Comparison of ENCODE assay signal across 24 cellular contexts in genomic region chr2:208725280-208725679, GRCh38.
A peak's percentile ranks its signal among the peaks of the same experiment; 100 is the strongest.
DNase-seq lines count a peak whose midpoint lies in the region; ATAC-seq and TF ChIP-seq lines count a peak whose summit lies in the region.
"Had no signal": no experiment of that assay in that cellular context is flagged by ENCODE, and none has a peak within 500 bp of the region (broad histone marks: within the 10 kb centered on the region; RNA-seq: fewer than 3 reads in every experiment).

No MANE protein-coding gene starts in this region.

- H3K27ac Mint-ChIP-seq in GM23338, result no peak overlapping the region
- no peak overlapping the region for H3K27ac Mint-ChIP-seq in activated CD4-positive, alpha-beta T cell treated with anti-CD3 and anti-CD28 coated beads, Interleukin-2, amount 10 ng/mL, durations not matched to agents 24 days and 14 days
- H3K27ac Mint-ChIP-seq: CD14-positive monocyte; CD4-positive, alpha-beta memory T cell; CD4-positive, CD25-positive, alpha-beta regulatory T cell; CD8-positive, alpha-beta memory T cell had no signal

- no peak overlapping the region for H3K4me2 ChIP-seq in GM23338
- H3K4me2 ChIP-seq in PC-9, result no peak overlapping the region
- H3K4me2 ChIP-seq: BLaER1 had no signal

- peak; percentile 28 to 48 for DNase-seq in NCI-H524 (lab: John Stamatoyannopoulos, UW)
- DNase-seq in NCI-H524 treated with DMSO at 0.1 percent for 48 hours (lab: John Stamatoyannopoulos, UW), result no peak
- DNase-seq in GM23338 (ENCODE audit: low spot score), result no peak
- DNase-seq in PC-9, result no peak
- DNase-seq in posterior vena cava (ENCODE audit: low spot score), result no peak
- no peak for DNase-seq in activated CD4-positive, alpha-beta T cell treated with anti-CD3 and anti-CD28 coated beads, Interleukin-2, amount 10 ng/mL, durations not matched to agents 24 days and 14 days
- DNase-seq: 8988T; ACHN; BE2C; C1 segment of cervical spinal cord; CD4-positive, alpha-beta memory T cell; CD4-positive, CD25-positive, alpha-beta regulatory T cell; CD8-positive, alpha-beta memory T cell; COR-L47; DMS 273 treated with DMSO at 0.1 percent for 48 hours; DMS153; DMS53; DMS79; DND-41; EL; GDM1 had no signal

- H3K4me3 ChIP-seq in GM23338 (no peak overlapping the region), PC-9 (no peak overlapping the region)
- H3K4me3 ChIP-seq: BLaER1, GM12878 had no signal

- no peaks in the 10 kb centered on the region for H3K9me3 Mint-ChIP-seq in GM23338
- H3K9me3 Mint-ChIP-seq in activated CD4-positive, alpha-beta T cell treated with anti-CD3 and anti-CD28 coated beads, Interleukin-2, amount 10 ng/mL, durations not matched to agents 24 days and 14 days, result no peaks in the 10 kb centered on the region
- H3K9me3 Mint-ChIP-seq: CD14-positive monocyte had no signal

- no peak for TF ChIP-seq CTCF in GM23338 (conservative IDR thresholded peaks at IDR 0.05; ENCODE audit: low read depth in 2 of 2)
- no peak for TF ChIP-seq CTCF in PC-9 (conservative IDR thresholded peaks at IDR 0.05)

- H3K36me3 Mint-ChIP-seq in GM23338 (ENCODE audit: low read depth), result no peaks in the 10 kb centered on the region
- no peaks in the 10 kb centered on the region for H3K36me3 Mint-ChIP-seq in activated CD4-positive, alpha-beta T cell treated with anti-CD3 and anti-CD28 coated beads, Interleukin-2, amount 10 ng/mL, durations not matched to agents 24 days and 14 days (ENCODE audit: low read depth)
- H3K36me3 Mint-ChIP-seq: CD14-positive monocyte; CD4-positive, alpha-beta memory T cell; CD4-positive, CD25-positive, alpha-beta regulatory T cell; CD8-positive, alpha-beta memory T cell had no signal

- H3K4me3 Mint-ChIP-seq in GM23338, result no peak overlapping the region
- no peak overlapping the region for H3K4me3 Mint-ChIP-seq in activated CD4-positive, alpha-beta T cell treated with anti-CD3 and anti-CD28 coated beads, Interleukin-2, amount 10 ng/mL, durations not matched to agents 24 days and 14 days
- H3K4me3 Mint-ChIP-seq: CD14-positive monocyte; CD4-positive, alpha-beta memory T cell; CD4-positive, CD25-positive, alpha-beta regulatory T cell; CD8-positive, alpha-beta memory T cell had no signal

- H3K27me3 ChIP-seq in GM23338 (ENCODE audit: insufficient read depth) (no peaks in the 10 kb centered on the region), PC-9 (ENCODE audit: insufficient read depth, low read depth) (no peaks in the 10 kb centered on the region)
- H3K27me3 ChIP-seq: BE2C, BLaER1 had no signal

- no peaks in the 10 kb centered on the region for H3K4me1 Mint-ChIP-seq in GM23338
- no peaks in the 10 kb centered on the region for H3K4me1 Mint-ChIP-seq in activated CD4-positive, alpha-beta T cell treated with anti-CD3 and anti-CD28 coated beads, Interleukin-2, amount 10 ng/mL, durations not matched to agents 24 days and 14 days
- H3K4me1 Mint-ChIP-seq: CD14-positive monocyte; CD4-positive, alpha-beta memory T cell; CD4-positive, CD25-positive, alpha-beta regulatory T cell; CD8-positive, alpha-beta memory T cell had no signal

- H3K79me2 ChIP-seq in GM23338 (replicated peaks; ENCODE audit: insufficient read depth) (no peaks in the 10 kb centered on the region), PC-9 (ENCODE audit: low read depth) (no peaks in the 10 kb centered on the region)

- H3K4me1 ChIP-seq in GM23338 (ENCODE audit: insufficient read depth) (no peaks in the 10 kb centered on the region), PC-9 (replicated peaks; ENCODE audit: insufficient read depth) (no peaks in the 10 kb centered on the region)
- H3K4me1 ChIP-seq: BE2C, BLaER1 had no signal

- no TSS peak for BruUV-seq in PC-9 (replicated peaks; lab: Mats Ljungman, UMichigan)

- H3F3A ChIP-seq in GM23338 (replicated peaks; ENCODE audit: low read depth) (no peaks in the 10 kb centered on the region), PC-9 (ENCODE audit: insufficient read depth, low read depth) (no peaks in the 10 kb centered on the region)

- intact Hi-C loops in PC-9 (cut with micrococcal nuclease; ENCODE audit: unreplicated experiment), result no loop called here
- intact Hi-C loops in posterior vena cava (cut with DNase I), result no loop called here
- intact Hi-C loops in activated CD4-positive, alpha-beta T cell treated with anti-CD3 and anti-CD28 coated beads, Interleukin-2, amount 10 ng/mL, durations not matched to agents 24 days and 14 days (cut with micrococcal nuclease), result no loop called here

- no peaks in the 10 kb centered on the region for H3K9me3 ChIP-seq in PC-9 (ENCODE audit: insufficient read depth, low read depth)
- H3K9me3 ChIP-seq: BE2C, BLaER1 had no signal

- H3K27me3 Mint-ChIP-seq in GM23338 (ENCODE audit: insufficient read depth, low read depth, poor library complexity), result no peaks in the 10 kb centered on the region
- no peaks in the 10 kb centered on the region for H3K27me3 Mint-ChIP-seq in activated CD4-positive, alpha-beta T cell treated with anti-CD3 and anti-CD28 coated beads, Interleukin-2, amount 10 ng/mL, durations not matched to agents 24 days and 14 days
- H3K27me3 Mint-ChIP-seq: CD4-positive, alpha-beta memory T cell; CD4-positive, CD25-positive, alpha-beta regulatory T cell; CD8-positive, alpha-beta memory T cell had no signal

- CTCF ChIA-PET in PC-9 (lab: Charles Lee), result no interaction called here

- H3K36me3 ChIP-seq in GM23338 (ENCODE audit: insufficient read depth) (no peaks in the 10 kb centered on the region), PC-9 (ENCODE audit: low read depth) (no peaks in the 10 kb centered on the region)
- H3K36me3 ChIP-seq: BE2C, BLaER1 had no signal

- peak overlapping the region; percentile 49; the same call in 1 of the 2 replicates for H2AFZ ChIP-seq in GM23338
- peak overlapping the region; percentile 58; the same call in 1 of the 2 replicates for H2AFZ ChIP-seq in PC-9

- POLR2A ChIA-PET in PC-9 (lab: Charles Lee; ENCODE audit: unreplicated experiment), result no interaction called here

- ATAC-seq in GM23338, result no peak
- ATAC-seq: GM12878 had no signal

- no peak overlapping the region for H3K27ac ChIP-seq in GM23338 (ENCODE audit: low read depth)
- H3K27ac ChIP-seq in PC-9, result no peak overlapping the region
- H3K27ac ChIP-seq: BLaER1 had no signal

- H4K20me1 ChIP-seq in GM23338 (replicated peaks; ENCODE audit: insufficient read depth) (no peaks in the 10 kb centered on the region), PC-9 (ENCODE audit: insufficient read depth) (no peaks in the 10 kb centered on the region)
- H4K20me1 ChIP-seq: BLaER1 had no signal

- H3K9me2 ChIP-seq in GM23338 (ENCODE audit: insufficient read depth) (no peaks in the 10 kb centered on the region), PC-9 (ENCODE audit: insufficient read depth) (no peaks in the 10 kb centered on the region)

TF ChIP-seq in GM23338, 12 proteins besides CTCF, POLR2A, EP300 and RAD21 (continues in another document):
- TF ChIP-seq EZH2 (IDR thresholded peaks at IDR 0.05; ENCODE audit: low read depth, unreplicated experiment), result no peak
- TF ChIP-seq NANOG (IDR thresholded peaks at IDR 0.05; ENCODE audit: borderline replicate concordance), result no peak
- TF ChIP-seq ZNF331 (CRISPR knock-in tag; IDR thresholded peaks at IDR 0.05; ENCODE audit: low read depth), result no peak
- TF ChIP-seq, protein P1, sequence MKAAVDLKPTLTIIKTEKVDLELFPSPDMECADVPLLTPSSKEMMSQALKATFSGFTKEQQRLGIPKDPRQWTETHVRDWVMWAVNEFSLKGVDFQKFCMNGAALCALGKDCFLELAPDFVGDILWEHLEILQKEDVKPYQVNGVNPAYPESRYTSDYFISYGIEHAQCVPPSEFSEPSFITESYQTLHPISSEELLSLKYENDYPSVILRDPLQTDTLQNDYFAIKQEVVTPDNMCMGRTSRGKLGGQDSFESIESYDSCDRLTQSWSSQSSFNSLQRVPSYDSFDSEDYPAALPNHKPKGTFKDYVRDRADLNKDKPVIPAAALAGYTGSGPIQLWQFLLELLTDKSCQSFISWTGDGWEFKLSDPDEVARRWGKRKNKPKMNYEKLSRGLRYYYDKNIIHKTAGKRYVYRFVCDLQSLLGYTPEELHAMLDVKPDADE (IDR thresholded peaks at IDR 0.05), result no peak
- TF ChIP-seq STAT1 (IDR thresholded peaks at IDR 0.05; ENCODE audit: unreplicated experiment), result no peak
- TF ChIP-seq CREB1 (CRISPR knock-in tag; IDR thresholded peaks at IDR 0.05; ENCODE audit: low read depth), result no peak
- TF ChIP-seq ZNF114 (CRISPR knock-in tag; IDR thresholded peaks at IDR 0.05), result no peak
- TF ChIP-seq, protein P2, sequence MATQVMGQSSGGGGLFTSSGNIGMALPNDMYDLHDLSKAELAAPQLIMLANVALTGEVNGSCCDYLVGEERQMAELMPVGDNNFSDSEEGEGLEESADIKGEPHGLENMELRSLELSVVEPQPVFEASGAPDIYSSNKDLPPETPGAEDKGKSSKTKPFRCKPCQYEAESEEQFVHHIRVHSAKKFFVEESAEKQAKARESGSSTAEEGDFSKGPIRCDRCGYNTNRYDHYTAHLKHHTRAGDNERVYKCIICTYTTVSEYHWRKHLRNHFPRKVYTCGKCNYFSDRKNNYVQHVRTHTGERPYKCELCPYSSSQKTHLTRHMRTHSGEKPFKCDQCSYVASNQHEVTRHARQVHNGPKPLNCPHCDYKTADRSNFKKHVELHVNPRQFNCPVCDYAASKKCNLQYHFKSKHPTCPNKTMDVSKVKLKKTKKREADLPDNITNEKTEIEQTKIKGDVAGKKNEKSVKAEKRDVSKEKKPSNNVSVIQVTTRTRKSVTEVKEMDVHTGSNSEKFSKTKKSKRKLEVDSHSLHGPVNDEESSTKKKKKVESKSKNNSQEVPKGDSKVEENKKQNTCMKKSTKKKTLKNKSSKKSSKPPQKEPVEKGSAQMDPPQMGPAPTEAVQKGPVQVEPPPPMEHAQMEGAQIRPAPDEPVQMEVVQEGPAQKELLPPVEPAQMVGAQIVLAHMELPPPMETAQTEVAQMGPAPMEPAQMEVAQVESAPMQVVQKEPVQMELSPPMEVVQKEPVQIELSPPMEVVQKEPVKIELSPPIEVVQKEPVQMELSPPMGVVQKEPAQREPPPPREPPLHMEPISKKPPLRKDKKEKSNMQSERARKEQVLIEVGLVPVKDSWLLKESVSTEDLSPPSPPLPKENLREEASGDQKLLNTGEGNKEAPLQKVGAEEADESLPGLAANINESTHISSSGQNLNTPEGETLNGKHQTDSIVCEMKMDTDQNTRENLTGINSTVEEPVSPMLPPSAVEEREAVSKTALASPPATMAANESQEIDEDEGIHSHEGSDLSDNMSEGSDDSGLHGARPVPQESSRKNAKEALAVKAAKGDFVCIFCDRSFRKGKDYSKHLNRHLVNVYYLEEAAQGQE (IDR thresholded peaks at IDR 0.05; ENCODE audit: unreplicated experiment), result no peak
- no peak for TF ChIP-seq EZH2phosphoT487 (IDR thresholded peaks at IDR 0.05; ENCODE audit: unreplicated experiment)

Comparison
In these comparisons a context has a peak if more than half of its experiments do, and no peak if none do; other contexts are left out.
1. DNase-seq: peak in NCI-H524 (2 of 2); none in NCI-H524 treated with DMSO at 0.1 percent for 48 hours (single experiment), GM23338 (single experiment), PC-9 (0 of 2), posterior vena cava (single experiment) and activated CD4-positive, alpha-beta T cell treated with anti-CD3 and anti-CD28 coated beads, Interleukin-2, amount 10 ng/mL, durations not matched to agents 24 days and 14 days (single experiment).